ENCODE assay signal across 14 cellular contexts in genomic region chr1:119742193-119742592, GRCh38. TPM values are rescaled to one million over a fixed set of nuclear protein-coding genes. Genes with fewer than 3 reads are reported as not detected.
DNase-seq lines count a peak whose midpoint lies in the region; ATAC-seq and TF ChIP-seq lines count a peak whose summit lies in the region.
"Had no signal": no experiment of that assay in that cellular context is flagged by ENCODE, and none has a peak within 500 bp of the region (broad histone marks: within the 10 kb centered on the region; RNA-seq: fewer than 3 reads in every experiment).

No MANE protein-coding gene starts in this region.

- no peaks in the 10 kb centered on the region for H3K9me3 ChIP-seq in muscle layer of colon (ENCODE audit: low read length)
- H3K9me3 ChIP-seq in WERI-Rb-1 (ENCODE audit: severe bottlenecking): no peaks in the 10 kb centered on the region
- H3K9me3 ChIP-seq: spleen, vagina had no signal

- peaks cover 30% of the 10 kb centered on the region for H3K4me1 ChIP-seq in muscle layer of colon (ENCODE audit: insufficient read depth, low read length)
- H3K4me1 ChIP-seq: vagina had no signal

- DNase-seq in AG08396 (ENCODE audit: low spot score): peak; percentile 74
- peak; percentile 8 for DNase-seq in RWPE1 (ENCODE audit: low spot score)
- DNase-seq in fibroblast of the aortic adventitia (ENCODE audit: low read depth): peak; percentile 8
- DNase-seq in WERI-Rb-1: no peak
- DNase-seq in GM20000 (ENCODE audit: low spot score): no peak
- DNase-seq in NOMO-1 treated with dmso at 0.1 percent for 144 hours (lab: John Stamatoyannopoulos, UW; ENCODE audit: unreplicated experiment): no peak
- DNase-seq: AML-193, NCI-H2227 treated with DMSO at 0.1 percent for 48 hours, spleen had no signal

- TF ChIP-seq CTCF in RWPE1 (conservative IDR thresholded peaks at IDR 0.05; ENCODE audit: low read depth): no peak
- TF ChIP-seq CTCF in fibroblast of the aortic adventitia (IDR thresholded peaks at IDR 0.05; ENCODE audit: insufficient read depth, low read length): no peak
- no peak for TF ChIP-seq CTCF in WERI-Rb-1 (IDR thresholded peaks at IDR 0.05; ENCODE audit: low read depth, low read length)
- no peak for TF ChIP-seq CTCF in GM20000 (IDR thresholded peaks at IDR 0.05; ENCODE audit: extremely low read depth, missing control alignments)

- H3K4me3 ChIP-seq in fibroblast of the aortic adventitia (ENCODE audit: low read depth, low read length) (no peak overlapping the region), muscle layer of colon (ENCODE audit: low read depth in 1 of 2, low read length in 2 of 2) (no peak overlapping the region), WERI-Rb-1 (ENCODE audit: low read depth, low read length) (no peak overlapping the region)
- H3K4me3 ChIP-seq: spleen, vagina had no signal

- no peak overlapping the region for H3K27ac Mint-ChIP-seq in stimulated activated memory B cell treated with anti-CD40 and anti-IgM and Interleukin-4, amounts not matched to agents 10 μg/mL and 1 μg/mL and 100 μg/mL, for 72 hours
- H3K27ac Mint-ChIP-seq: activated naive CD8-positive, alpha-beta T cell had no signal

- H3K4me1 Mint-ChIP-seq in stimulated activated memory B cell treated with anti-CD40 and anti-IgM and Interleukin-4, amounts not matched to agents 10 μg/mL and 1 μg/mL and 100 μg/mL, for 72 hours: peaks cover 9% of the 10 kb centered on the region

- H3K36me3 Mint-ChIP-seq in stimulated activated memory B cell treated with anti-CD40 and anti-IgM and Interleukin-4, amounts not matched to agents 10 μg/mL and 1 μg/mL and 100 μg/mL, for 72 hours: no peaks in the 10 kb centered on the region

- H3K9me3 Mint-ChIP-seq in stimulated activated memory B cell treated with anti-CD40 and anti-IgM and Interleukin-4, amounts not matched to agents 10 μg/mL and 1 μg/mL and 100 μg/mL, for 72 hours: no peaks in the 10 kb centered on the region

- no peak for ATAC-seq in stimulated activated memory B cell treated with anti-CD40 and anti-IgM and Interleukin-4, amounts not matched to agents 10 μg/mL and 1 μg/mL and 100 μg/mL, for 72 hours

- no peak overlapping the region for H3K9ac ChIP-seq in muscle layer of colon (ENCODE audit: low read length)

- CTCF ChIA-PET in RWPE1 (lab: Yijun Ruan, JAX): interaction anchor here (0.6 to 1.1 kb wide), 4 partner anchors 67 to 207 kb away, joined by 3 to 6 read pairs (median 4); no protein-coding TSS in a partner anchor

- H3K27ac ChIP-seq in RWPE1 (peak overlapping the region; percentile 53), muscle layer of colon (ENCODE audit: low read depth, low read length) (peak overlapping the region; percentile 6), WERI-Rb-1 (no peak overlapping the region)
- H3K27ac ChIP-seq: HL-60, spleen, vagina had no signal

- H3K27me3 ChIP-seq in muscle layer of colon (ENCODE audit: control insufficient read depth in 1 of 2, insufficient read depth in 2 of 2, low read length in 2 of 2): no peaks in the 10 kb centered on the region
- H3K27me3 ChIP-seq in WERI-Rb-1 (ENCODE audit: insufficient read depth, low read depth, severe bottlenecking): no peaks in the 10 kb centered on the region
- H3K27me3 ChIP-seq: spleen, vagina had no signal

- no peaks in the 10 kb centered on the region for H3K36me3 ChIP-seq in muscle layer of colon (ENCODE audit: insufficient read depth, low read length)
- 0 out of 2 replicates have a peak, but pooled peaks cover 9% of the 10 kb centered on the region for H3K36me3 ChIP-seq in WERI-Rb-1
- H3K36me3 ChIP-seq: spleen had no signal

- POLR2A ChIA-PET in RWPE1 (lab: Yijun Ruan, JAX; ENCODE audit: low non-redundant PET): no interaction called here

- H3K27me3 Mint-ChIP-seq in stimulated activated memory B cell treated with anti-CD40 and anti-IgM and Interleukin-4, amounts not matched to agents 10 μg/mL and 1 μg/mL and 100 μg/mL, for 72 hours: no peaks in the 10 kb centered on the region
- H3K27me3 Mint-ChIP-seq: activated naive CD8-positive, alpha-beta T cell had no signal

- no peak overlapping the region for H3K4me3 Mint-ChIP-seq in stimulated activated memory B cell treated with anti-CD40 and anti-IgM and Interleukin-4, amounts not matched to agents 10 μg/mL and 1 μg/mL and 100 μg/mL, for 72 hours
- H3K4me3 Mint-ChIP-seq: activated naive CD8-positive, alpha-beta T cell had no signal

RNA-seq across cellular contexts. Expression of gene HMGCS2, which starts 26.5 kb away (rescaled TPM):
- not detected in 2 replicates for total RNA-seq in fibroblast of the aortic adventitia (ENCODE audit: low replicate concordance)
- total RNA-seq: spleen had no signal

RNA-seq across cellular contexts. Expression of gene PHGDH, which starts 30.5 kb away (rescaled TPM):
- 246 and 430 TPM in 2 replicates for total RNA-seq in fibroblast of the aortic adventitia (ENCODE audit: low replicate concordance)

Comparison
In these comparisons a context has a peak if more than half of its experiments do, and no peak if none do; other contexts are left out.
1. DNase-seq: peak in AG08396 (single experiment), RWPE1 (single experiment) and fibroblast of the aortic adventitia (single experiment); none in WERI-Rb-1 (single experiment), GM20000 (single experiment) and NOMO-1 treated with dmso at 0.1 percent for 144 hours (single experiment).